ENCODE assay signal across 19 cellular contexts in genomic region chr14:97368900-97369564, GRCh38.
"Had no signal": no experiment of that assay in that cellular context is flagged by ENCODE, and none has a peak within 500 bp of the region (broad histone marks: within the 10 kb centered on the region; RNA-seq: fewer than 3 reads in every experiment).

No MANE protein-coding gene starts in this region.

- H3K27me3 ChIP-seq: MG63 had no signal

- H3K4me3 ChIP-seq: MG63 had no signal

- H3K9me3 ChIP-seq: MG63 had no signal

- H3K27ac ChIP-seq: RWPE1 had no signal

- ATAC-seq: Panc1, SK-N-SH treated with all-trans-retinoic acid at 6 μM for 48 hours had no signal

- H3K36me3 ChIP-seq: MG63 had no signal

- DNase-seq: Karpas-422, KG1, NCI-H1092, NCI-H1105 treated with DMSO at 0.1 percent for 48 hours, NCI-H1417 treated with DMSO at 0.1 percent for 48 hours, NCI-H146, NCI-H1694 treated with DMSO at 0.1 percent for 48 hours, NCI-H1930, NCI-H2081, NCI-H2107, NCI-H2227 treated with DMSO at 0.1 percent for 48 hours, NCI-H524, NCI-H526 treated with DMSO at 0.1 percent for 48 hours, NCI-H748 treated with DMSO at 0.1 percent for 48 hours, SHP77 had no signal
